10 cellular contexts compared by ENCODE assay signal in the genomic region with DNA sequence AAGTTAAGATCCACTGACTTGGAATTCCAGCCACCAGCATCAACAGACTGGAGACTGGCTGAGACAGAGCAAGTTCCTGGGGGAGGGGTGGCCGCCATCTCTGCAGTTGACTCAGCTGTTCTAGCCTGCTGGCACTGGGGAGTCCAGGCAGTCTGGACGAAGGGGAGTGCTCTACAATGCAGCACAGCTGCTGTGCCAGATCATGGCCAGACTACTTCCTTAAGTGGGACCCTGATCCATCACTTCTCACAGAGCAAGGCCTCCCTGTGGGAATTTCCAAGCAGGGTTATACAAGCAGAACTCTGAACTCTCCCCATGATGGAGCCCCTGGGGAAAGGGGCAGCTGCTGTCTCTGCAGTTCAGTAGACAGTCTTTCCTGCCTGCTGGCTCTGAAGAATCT. TPM values are rescaled to one million over a fixed set of nuclear protein-coding genes. Genes with fewer than 3 reads are reported as not detected.
DNase-seq lines count a peak whose midpoint lies in the region; ATAC-seq and TF ChIP-seq lines count a peak whose summit lies in the region.
"Had no signal": no experiment of that assay in that cellular context is flagged by ENCODE, and none has a peak within 500 bp of the region (broad histone marks: within the 10 kb centered on the region; RNA-seq: fewer than 3 reads in every experiment).

No MANE protein-coding gene starts in this region.

- ATAC-seq in HG02938 (IDR thresholded peaks at IDR 0.05; ENCODE audit: unreplicated experiment) (no peak), omental fat pad (ENCODE audit: low FRiP score) (no peak)

- no peaks in the 10 kb centered on the region for H4K20me1 ChIP-seq in osteoblast (ENCODE audit: insufficient read depth, low read length)

- H3K79me2 ChIP-seq in osteoblast (ENCODE audit: insufficient read depth, low read length), result peaks cover 28% of the 10 kb centered on the region

- H3K27me3 ChIP-seq in osteoblast (ENCODE audit: insufficient read depth, low read length), result no peaks in the 10 kb centered on the region
- H3K27me3 ChIP-seq: breast epithelium had no signal

- TF ChIP-seq CTCF in osteoblast (IDR thresholded peaks at IDR 0.05; ENCODE audit: extremely low read depth, low read depth, low read length) (no peak), omental fat pad (IDR thresholded peaks at IDR 0.05) (no peak)

- peak overlapping the region; percentile 33 for H3K4me2 ChIP-seq in osteoblast (ENCODE audit: insufficient read depth, low read length)

- DNase-seq in EH (ENCODE audit: low read depth), result peak; percentile 39
- DNase-seq in SHP77 (lab: John Stamatoyannopoulos, UW), result peak; percentile 32 to 55
- DNase-seq in globus pallidus (ENCODE audit: low spot score), result peak; percentile 3
- DNase-seq in osteoblast (ENCODE audit: insufficient read length, low spot score, missing footprints), result peak; percentile 32
- no peak for DNase-seq in activated effector memory CD4-positive, alpha-beta T cell treated with Interleukin-2 at 50 U/mL for 16 hours
- no peak for DNase-seq in amniotic stem cell (lab: John Stamatoyannopoulos, UW)
- no peak for DNase-seq in omental fat pad (ENCODE audit: low spot score)
- DNase-seq: NCI-H1694 treated with DMSO at 0.1 percent for 48 hours had no signal

- H3K9me3 ChIP-seq in osteoblast (ENCODE audit: low read depth, low read length), result no peaks in the 10 kb centered on the region

- H3K36me3 ChIP-seq in osteoblast (ENCODE audit: insufficient read depth, low read length), result no peaks in the 10 kb centered on the region
- H3K36me3 ChIP-seq: breast epithelium had no signal

- no peak overlapping the region for H3K4me3 ChIP-seq in osteoblast (ENCODE audit: insufficient read depth, low read length)
- H3K4me3 ChIP-seq: breast epithelium had no signal

- peak overlapping the region; percentile 63 for H2AFZ ChIP-seq in osteoblast (ENCODE audit: low read length)

- H3K4me1 ChIP-seq in osteoblast (ENCODE audit: insufficient read depth, low read length), result peaks cover 8% of the 10 kb centered on the region
- H3K4me1 ChIP-seq: breast epithelium had no signal

- H3K27ac ChIP-seq in osteoblast (ENCODE audit: low read depth, low read length), result peak overlapping the region; percentile 38
- H3K27ac ChIP-seq: breast epithelium had no signal

RNA-seq across cellular contexts. Expression of a gene that starts 35.2 kb away (rescaled TPM):
- 15.6 and 18.0 TPM in 2 replicates for total RNA-seq in osteoblast
- total RNA-seq in omental fat pad, result 1 to 10 TPM; 4.7 to 8.6 (median 6.9) TPM

RNA-seq across cellular contexts. Expression of a gene that starts 44.9 kb away (rescaled TPM):
- total RNA-seq in osteoblast, result 2.9 and 5.1 TPM in 2 replicates
- 1 to 10 TPM in 2 of 4 donors, under 1 TPM in 2; 0.36 to 2.4 (median 1.3) TPM for total RNA-seq in omental fat pad

Comparison
In these comparisons a context has a peak if more than half of its experiments do, and no peak if none do; other contexts are left out.
1. DNase-seq: peak in EH (single experiment), SHP77 (2 of 2), globus pallidus (single experiment) and osteoblast (single experiment); none in activated effector memory CD4-positive, alpha-beta T cell treated with Interleukin-2 at 50 U/mL for 16 hours (single experiment), amniotic stem cell (single experiment) and omental fat pad (single experiment).